Comparison of ENCODE assay signal across 22 cellular contexts in the genomic region with DNA sequence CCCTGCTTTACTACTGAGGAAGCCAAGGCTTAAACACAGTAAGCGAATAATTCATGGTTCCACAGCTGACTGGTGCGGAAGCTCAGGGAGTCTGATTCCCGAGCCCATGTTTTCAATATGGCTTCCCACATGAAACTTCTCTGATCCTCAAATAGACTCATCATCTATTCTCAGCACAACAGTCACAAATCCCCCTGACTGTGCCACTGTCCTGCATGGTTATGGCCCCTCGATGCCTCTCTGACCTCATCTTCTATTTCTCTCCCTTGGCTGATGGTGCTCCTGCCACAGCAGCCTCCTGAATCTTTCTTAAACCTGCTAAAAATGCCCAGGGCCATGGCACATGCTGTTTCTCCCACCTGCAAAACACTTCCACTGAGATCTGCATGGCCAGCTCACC. TPM values are rescaled to one million over a fixed set of nuclear protein-coding genes. Genes with fewer than 3 reads are reported as not detected.
DNase-seq lines count a peak whose midpoint lies in the region; ATAC-seq, FAIRE-seq and TF ChIP-seq lines count a peak whose summit lies in the region.
"Had no signal": no experiment of that assay in that cellular context is flagged by ENCODE, and none has a peak within 500 bp of the region (broad histone marks: within the 10 kb centered on the region; RNA-seq: fewer than 3 reads in every experiment).

No MANE protein-coding gene starts in this region.

- no peaks in the 10 kb centered on the region for H3K79me2 ChIP-seq in GM12878 (ENCODE audit: control insufficient read depth, insufficient read depth, low read length)
- peaks cover 18% of the 10 kb centered on the region for H3K79me2 ChIP-seq in neural progenitor cell (ENCODE audit: low read depth)

- ATAC-seq in GM18868 (IDR thresholded peaks at IDR 0.05; ENCODE audit: unreplicated experiment) (peak; percentile 38), GM12878 (no peak), HG02970 (IDR thresholded peaks at IDR 0.05; ENCODE audit: low FRiP score, unreplicated experiment) (no peak), GM19023 (IDR thresholded peaks at IDR 0.05; ENCODE audit: unreplicated experiment) (no peak)
- ATAC-seq in stimulated activated effector memory CD8-positive, alpha-beta T cell treated with anti-CD3 and anti-CD28 coated beads, Interleukin-12 subunit alpha, Interleukin-12 subunit beta, amount 100 ng/mL, for 72 hours = no peak
- ATAC-seq: Panc1 had no signal

- peaks cover 67% of the 10 kb centered on the region for H3K4me1 Mint-ChIP-seq in neural progenitor cell
- no peaks in the 10 kb centered on the region for H3K4me1 Mint-ChIP-seq in stimulated activated effector memory CD8-positive, alpha-beta T cell treated with anti-CD3 and anti-CD28 coated beads, Interleukin-12 subunit alpha, Interleukin-12 subunit beta, amount 100 ng/mL, for 72 hours
- H3K4me1 Mint-ChIP-seq in activated CD4-positive, alpha-beta memory T cell treated with anti-CD3 and anti-CD28 coated beads, Interleukin-2, amount 10 ng/mL, durations not matched to agents 7 days and 5 days = no peaks in the 10 kb centered on the region
- H3K4me1 Mint-ChIP-seq: B cell had no signal

- H3K27ac ChIP-seq in GM12878 (ENCODE audit: control insufficient read depth, insufficient read depth) = peak overlapping the region; percentile 33; the same call in 1 of the 2 replicates
- no peak overlapping the region for H3K27ac ChIP-seq in neural progenitor cell
- H3K27ac ChIP-seq: SK-N-MC had no signal

- TF ChIP-seq POLR2A in GM12878 (IDR thresholded peaks at IDR 0.05; ENCODE audit: low read depth, low read length) = no peak

- H2AFZ ChIP-seq in GM12878 (ENCODE audit: control insufficient read depth, low read depth, low read length) (no peak overlapping the region), neural progenitor cell (replicated peaks) (no peak overlapping the region)

- POLR2A ChIA-PET in GM12878 (lab: Charles Lee) = no interaction called here
- POLR2A ChIA-PET in activated CD4-positive, alpha-beta memory T cell treated with anti-CD3 and anti-CD28 coated beads, Interleukin-2, amount 10 ng/mL, durations not matched to agents 7 days and 5 days (lab: Charles Lee) = no interaction called here

- SMC1A ChIA-PET in GM12878 (lab: Charles Lee; ENCODE audit: uncharacterized antibody, unreplicated experiment) = no interaction called here

- in situ Hi-C loops in GM12878 (cut with MboI) = no loop called here

- CTCF ChIA-PET in GM12878 (lab: Yijun Ruan, JAX) = no interaction called here
- CTCF ChIA-PET in activated CD4-positive, alpha-beta memory T cell treated with anti-CD3 and anti-CD28 coated beads, Interleukin-2, amount 10 ng/mL, durations not matched to agents 7 days and 5 days (lab: Charles Lee) = no interaction called here

- H3K9me3 Mint-ChIP-seq in neural progenitor cell = no peaks in the 10 kb centered on the region
- H3K9me3 Mint-ChIP-seq in stimulated activated effector memory CD8-positive, alpha-beta T cell treated with anti-CD3 and anti-CD28 coated beads, Interleukin-12 subunit alpha, Interleukin-12 subunit beta, amount 100 ng/mL, for 72 hours = no peaks in the 10 kb centered on the region
- no peaks in the 10 kb centered on the region for H3K9me3 Mint-ChIP-seq in activated CD4-positive, alpha-beta memory T cell treated with anti-CD3 and anti-CD28 coated beads, Interleukin-2, amount 10 ng/mL, durations not matched to agents 7 days and 5 days

- peaks cover 6% of the 10 kb centered on the region for H3K27me3 Mint-ChIP-seq in neural progenitor cell (ENCODE audit: insufficient read depth, low read depth)
- H3K27me3 Mint-ChIP-seq in activated CD4-positive, alpha-beta memory T cell treated with anti-CD3 and anti-CD28 coated beads, Interleukin-2, amount 10 ng/mL, durations not matched to agents 7 days and 5 days = peaks cover 10% of the 10 kb centered on the region

- no peak overlapping the region for H3K4me3 ChIP-seq in GM12878
- H3K4me3 ChIP-seq in neural progenitor cell = no peak overlapping the region
- H3K4me3 ChIP-seq: SK-N-MC had no signal

- no peak for TF ChIP-seq RAD21 in GM12878 (IDR thresholded peaks at IDR 0.05; ENCODE audit: insufficient read depth, low read depth, low read length)

- H3K4me2 ChIP-seq in GM12878 (ENCODE audit: control insufficient read depth, insufficient read depth) (peak overlapping the region; percentile 39; the same call in 1 of the 2 replicates), neural progenitor cell (no peak overlapping the region)

- no peaks in the 10 kb centered on the region for H3K27me3 ChIP-seq in GM12878 (replicated peaks in 1 of 2; ENCODE audit: control insufficient read depth in 2 of 2, insufficient read depth in 2 of 2, low read length in 1 of 2)
- H3K27me3 ChIP-seq in neural progenitor cell = no peaks in the 10 kb centered on the region

- H3K4me3 Mint-ChIP-seq in neural progenitor cell = no peak overlapping the region
- no peak overlapping the region for H3K4me3 Mint-ChIP-seq in stimulated activated effector memory CD8-positive, alpha-beta T cell treated with anti-CD3 and anti-CD28 coated beads, Interleukin-12 subunit alpha, Interleukin-12 subunit beta, amount 100 ng/mL, for 72 hours
- no peak overlapping the region for H3K4me3 Mint-ChIP-seq in activated CD4-positive, alpha-beta memory T cell treated with anti-CD3 and anti-CD28 coated beads, Interleukin-2, amount 10 ng/mL, durations not matched to agents 7 days and 5 days
- H3K4me3 Mint-ChIP-seq: B cell had no signal

- H3K27ac Mint-ChIP-seq in neural progenitor cell = peak overlapping the region; percentile 82
- peak overlapping the region; percentile 10 for H3K27ac Mint-ChIP-seq in stimulated activated effector memory CD8-positive, alpha-beta T cell treated with anti-CD3 and anti-CD28 coated beads, Interleukin-12 subunit alpha, Interleukin-12 subunit beta, amount 100 ng/mL, for 72 hours
- H3K27ac Mint-ChIP-seq in activated CD4-positive, alpha-beta memory T cell treated with anti-CD3 and anti-CD28 coated beads, Interleukin-2, amount 10 ng/mL, durations not matched to agents 7 days and 5 days = no peak overlapping the region
- H3K27ac Mint-ChIP-seq: B cell had no signal

- RAD21 ChIA-PET in GM12878 (lab: Charles Lee; ENCODE audit: unreplicated experiment) = no interaction called here

- H3K36me3 ChIP-seq in GM12878 (ENCODE audit: control insufficient read depth in 2 of 2, insufficient read depth in 2 of 2, low read length in 1 of 2) (no peaks in the 10 kb centered on the region), neural progenitor cell (no peaks in the 10 kb centered on the region)

- intact Hi-C loops in GM12878 (cut with micrococcal nuclease; ENCODE audit: unreplicated experiment) = no loop called here

- DNase-seq in GM12878 (ENCODE audit: low read depth, low spot score) (no peak), neural progenitor cell (ENCODE audit: low spot score) (no peak), RCC 7860 (ENCODE audit: low spot score) (no peak)
- no peak for DNase-seq in stimulated activated effector memory CD8-positive, alpha-beta T cell treated with anti-CD3 and anti-CD28 coated beads, Interleukin-12 subunit alpha, Interleukin-12 subunit beta, amount 100 ng/mL, for 72 hours (ENCODE audit: low spot score in 2 of 2)
- DNase-seq in activated CD4-positive, alpha-beta memory T cell treated with anti-CD3 and anti-CD28 coated beads, Interleukin-2, amount 10 ng/mL, durations not matched to agents 7 days and 5 days = no peak
- DNase-seq: Calu3, DMS153, DND-41, GOT3, HCEC 1CT, NCI-H1048, NCI-H1417, NCI-H1694, NCI-H2029 treated with DMSO at 0.1 percent for 48 hours, NCI-H69, SIG-M5 had no signal

- 45% methylated on average over 4 of the region's 4 CpGs for WGBS in GM12878 (ENCODE audit: insufficient coverage, insufficient replicate concordance, low lambda C conversion rate, missing lambda C conversion rate)

- H3K9ac ChIP-seq in GM12878 (ENCODE audit: control insufficient read depth, insufficient read depth, low read length) (no peak overlapping the region), neural progenitor cell (no peak overlapping the region)

- H3K36me3 Mint-ChIP-seq in neural progenitor cell = peaks cover 15% of the 10 kb centered on the region
- no peaks in the 10 kb centered on the region for H3K36me3 Mint-ChIP-seq in stimulated activated effector memory CD8-positive, alpha-beta T cell treated with anti-CD3 and anti-CD28 coated beads, Interleukin-12 subunit alpha, Interleukin-12 subunit beta, amount 100 ng/mL, for 72 hours
- H3K36me3 Mint-ChIP-seq in activated CD4-positive, alpha-beta memory T cell treated with anti-CD3 and anti-CD28 coated beads, Interleukin-2, amount 10 ng/mL, durations not matched to agents 7 days and 5 days (ENCODE audit: low read depth) = no peaks in the 10 kb centered on the region

- H4K20me1 ChIP-seq in GM12878 (ENCODE audit: control insufficient read depth, insufficient read depth) = no peaks in the 10 kb centered on the region
- H4K20me1 ChIP-seq in neural progenitor cell (ENCODE audit: low read depth) = peaks cover 23% of the 10 kb centered on the region

- H3K9me3 ChIP-seq in GM12878 (replicated peaks; ENCODE audit: control insufficient read depth, insufficient read depth, low read length) (no peaks in the 10 kb centered on the region; the same call in 2 of the 3 replicates), neural progenitor cell (ENCODE audit: low read depth) (no peaks in the 10 kb centered on the region)

- BruUV-seq in GM12878 (replicated peaks; lab: Mats Ljungman, UMichigan) = no TSS peak

- no peak for TF ChIP-seq EP300 in GM12878 (IDR thresholded peaks at IDR 0.05; ENCODE audit: borderline replicate concordance in 1 of 2, control insufficient read depth in 1 of 2, low read depth in 2 of 2, low read length in 2 of 2)

- FAIRE-seq in GM12878 (lab: Jason Lieb, UNC) = peak; percentile 31
- FAIRE-seq in RCC 7860 (lab: Jason Lieb, UNC) = no peak

- TF ChIP-seq CTCF in GM12878 (IDR thresholded peaks at IDR 0.05 in 2 of 3, conservative IDR thresholded peaks at IDR 0.05 in 1 of 3; ENCODE audit: control insufficient read depth in 2 of 3, extremely low read depth in 1 of 3, insufficient read depth in 1 of 3, low read depth in 3 of 3, low read length in 3 of 3) (no peak), neural progenitor cell (IDR thresholded peaks at IDR 0.05) (no peak)

- H3F3A ChIP-seq in neural progenitor cell (ENCODE audit: low read depth) = peaks cover 23% of the 10 kb centered on the region

- peaks cover 9% of the 10 kb centered on the region for H3K4me1 ChIP-seq in GM12878 (ENCODE audit: control insufficient read depth, insufficient read depth, low read length)
- H3K4me1 ChIP-seq in neural progenitor cell = peaks cover 47% of the 10 kb centered on the region

RNA-seq across cellular contexts. Expression of a gene that starts 43.2 kb away (rescaled TPM):
- 21.4 and 26.8 TPM in 2 replicates for total RNA-seq in GM12878 (2013; cell fraction: nucleolus; rRNA removed)
- total RNA-seq in GM12878 (2014; rRNA removed) (1.4 and 2.2 TPM in 2 replicates), GM12878 (2014; rRNA removed; fragmentation: Illumina TruSeq; extraction: Trizol) (0.92 and 1.1 TPM in 2 replicates), GM12878 (2021) (1.1 and 1.4 TPM in 2 replicates), neural progenitor cell (ENCODE audit: low replicate concordance) (35.7 and 59.3 TPM in 2 replicates)
- 1.9 TPM for polyA plus RNA-seq in GM12878 (2011; ENCODE audit: low read depth)
- polyA plus RNA-seq in GM12878 (2011; rRNA removed) (0.57 and 0.61 TPM in 2 replicates), GM12878 (2014; fragmentation: Illumina TruSeq; extraction: Trizol) (0.94 and 1.3 TPM in 2 replicates), GM12878 (2014; fragmentation: Nextera tagmentation; extraction: Ambion mirVana) (under 1 TPM; 0.32 to 0.49 TPM), GM12878 (2014; rRNA removed) (0.98 and 1.00 TPM in 2 replicates), GM12878 (2016; fragmentation: Nextera tagmentation; extraction: Ambion mirVana) (1 to 10 TPM in 1 of 2 experiments, under 1 TPM in 1; 0.98 to 1.7 TPM)
- 0.32 and 1.0 TPM in 2 replicates for polyA plus RNA-seq in GM12878 (2011; cell fraction: cytosol; rRNA removed)
- polyA plus RNA-seq in GM12878 (2011; cell fraction: nucleus; rRNA removed) = 1.3 and 1.4 TPM in 2 replicates
- polyA plus RNA-seq in GM12878 (2012) = 2.4 and 2.8 TPM in 2 replicates
- polyA minus RNA-seq in GM12878 (2011; rRNA and poly(A)+ RNA removed) = 0.62 and 1.2 TPM in 2 replicates
- 0.31 TPM in 1 of 2 replicates, not detected in the other for polyA minus RNA-seq in GM12878 (2011; cell fraction: cytosol; rRNA and poly(A)+ RNA removed)
- 1.5 and 1.7 TPM in 2 replicates for polyA minus RNA-seq in GM12878 (2011; cell fraction: nucleus; rRNA and poly(A)+ RNA removed)
- 1 to 10 TPM; 1.2 to 1.3 TPM for total RNA-seq in activated CD4-positive, alpha-beta memory T cell treated with anti-CD3 and anti-CD28 coated beads, Interleukin-2, amount 10 ng/mL, durations not matched to agents 7 days and 5 days
